In the genomic region with DNA sequence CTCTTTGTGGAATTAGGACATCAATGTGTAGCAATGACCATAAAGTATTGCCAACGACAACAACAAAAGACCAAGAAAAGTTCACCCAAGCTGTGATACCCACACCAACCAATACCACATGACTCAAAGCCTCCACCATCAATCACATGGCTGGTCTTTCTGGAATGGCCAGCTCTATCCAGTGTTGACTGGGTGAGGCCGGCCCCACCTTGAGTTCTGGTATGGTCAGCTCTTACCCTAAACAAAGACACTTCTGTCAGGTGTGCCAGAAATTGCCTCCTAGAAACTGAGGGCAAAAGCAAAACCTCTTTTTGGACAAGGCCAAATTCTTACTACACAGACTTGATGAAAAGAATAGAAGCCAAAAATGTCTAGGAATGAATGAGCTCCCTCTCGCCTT, we compare ENCODE assay signal across 16 cellular contexts.
DNase-seq lines count a peak whose midpoint lies in the region; ATAC-seq, FAIRE-seq and TF ChIP-seq lines count a peak whose summit lies in the region.
"Had no signal": no experiment of that assay in that cellular context is flagged by ENCODE, and none has a peak within 500 bp of the region (broad histone marks: within the 10 kb centered on the region; RNA-seq: fewer than 3 reads in every experiment).

No MANE protein-coding gene starts in this region.

- H3K23ac ChIP-seq in H1 (ENCODE audit: insufficient read length): no peak overlapping the region
- no peak overlapping the region for H3K23ac ChIP-seq in trophoblast cell (ENCODE audit: low read length)

- CTCF ChIA-PET in PC-9 (lab: Charles Lee) (no interaction called here), H1 (lab: Charles Lee; ENCODE audit: partially characterized antibody) (no interaction called here)
- CTCF ChIA-PET in activated naive CD4-positive, alpha-beta T cell treated with anti-CD3 and anti-CD28 coated beads for 36 hours (lab: Charles Lee): no interaction called here

- H3K14ac ChIP-seq in H1 (ENCODE audit: insufficient read length): no peak overlapping the region
- H3K14ac ChIP-seq in trophoblast cell (ENCODE audit: low read length): no peak overlapping the region

- H3K18ac ChIP-seq in H1 (ENCODE audit: extremely low read depth, low read length): no peak overlapping the region
- no peak overlapping the region for H3K18ac ChIP-seq in trophoblast cell (ENCODE audit: low read length)

- H3K27ac ChIP-seq in PC-9: no peak overlapping the region
- no peak overlapping the region for H3K27ac ChIP-seq in H1 (ENCODE audit: low read depth, low read length)
- H3K27ac ChIP-seq in trophoblast cell (ENCODE audit: low read depth, low read length): no peak overlapping the region
- H3K27ac ChIP-seq in psoas muscle: no peak overlapping the region
- H3K27ac ChIP-seq: BLaER1 treated with 17β-estradiol and CSF1 and Interleukin-3, amounts not matched to agents 10 nM and 100 nM; HL-60 had no signal

- TF ChIP-seq EP300 in H1 (IDR thresholded peaks at IDR 0.05; ENCODE audit: borderline replicate concordance in 1 of 2, low read depth in 2 of 2, low read length in 2 of 2): no peak

- H3K79me1 ChIP-seq in H1 (ENCODE audit: low read depth, low read length) (no peaks in the 10 kb centered on the region), trophoblast cell (ENCODE audit: low read length) (no peaks in the 10 kb centered on the region)

- BruUV-seq in PC-9 (replicated peaks; lab: Mats Ljungman, UMichigan): no TSS peak

- H3K9me3 Mint-ChIP-seq in activated naive CD4-positive, alpha-beta T cell treated with anti-CD3 and anti-CD28 coated beads for 36 hours: no peaks in the 10 kb centered on the region

- no peaks in the 10 kb centered on the region for H3F3A ChIP-seq in PC-9 (ENCODE audit: insufficient read depth, low read depth)

- no peaks in the 10 kb centered on the region for H3K9me3 ChIP-seq in PC-9 (ENCODE audit: insufficient read depth, low read depth)
- no peaks in the 10 kb centered on the region for H3K9me3 ChIP-seq in H1 (ENCODE audit: insufficient read depth in 2 of 2, low read depth in 1 of 2, low read length in 1 of 2)
- no peaks in the 10 kb centered on the region for H3K9me3 ChIP-seq in trophoblast cell (ENCODE audit: insufficient read depth, low read depth, low read length)
- H3K9me3 ChIP-seq in psoas muscle: no peaks in the 10 kb centered on the region
- H3K9me3 ChIP-seq: HAP-1 had no signal

- no peak for TF ChIP-seq CTCF in PC-9 (conservative IDR thresholded peaks at IDR 0.05)
- TF ChIP-seq CTCF in H1 (IDR thresholded peaks at IDR 0.05; ENCODE audit: control extremely low read depth in 1 of 3, insufficient read depth in 1 of 3, low read depth in 1 of 3, low read length in 3 of 3): no peak
- no peak for TF ChIP-seq CTCF in psoas muscle (IDR thresholded peaks at IDR 0.05)

- H2BK20ac ChIP-seq in H1 (ENCODE audit: low read length): 0 out of 2 replicates have a peak overlapping the region, but pooled peaks have one; percentile 35

- H3K23me2 ChIP-seq in H1 (ENCODE audit: low read depth, low read length): no peaks in the 10 kb centered on the region; the same call in 1 of the 2 replicates

- H3K36me3 Mint-ChIP-seq in activated naive CD4-positive, alpha-beta T cell treated with anti-CD3 and anti-CD28 coated beads for 36 hours (ENCODE audit: low read depth): no peaks in the 10 kb centered on the region
- H3K36me3 Mint-ChIP-seq: CD8-positive, alpha-beta memory T cell had no signal

- ATAC-seq in esophagus mucosa (peak; percentile 97), psoas muscle (no peak)

- WGBS in H1 (ENCODE audit: extremely low coverage in 1 of 2, insufficient coverage in 1 of 2, insufficient read length in 1 of 2, insufficient replicate concordance in 2 of 2, low coverage in 1 of 2, low lambda C conversion rate in 2 of 2, missing lambda C conversion rate in 1 of 2), 2 experiments: 92% methylated on average over 3 of the region's 3 CpGs; no CpG with 5 or more reads in 1 of the 2 experiments
- no CpG with 5 or more reads among the region's 3 CpGs for WGBS in trophoblast cell (ENCODE audit: extremely low coverage, insufficient coverage, insufficient read length)
- 95 to 97% (median 97%) methylated on average over 3 of the region's 3 CpGs for WGBS in psoas muscle, 3 donors

- H3K4me1 ChIP-seq in PC-9 (replicated peaks; ENCODE audit: insufficient read depth) (peaks cover 7% of the 10 kb centered on the region; the same call in 1 of the 2 replicates), H1 (replicated peaks in 1 of 4; ENCODE audit: control insufficient read depth in 3 of 4, insufficient read depth in 4 of 4, low read length in 3 of 4) (no peaks in the 10 kb centered on the region), trophoblast cell (ENCODE audit: control insufficient read depth in 1 of 2, insufficient read depth in 2 of 2, low read length in 2 of 2) (no peaks in the 10 kb centered on the region), psoas muscle (no peaks in the 10 kb centered on the region)

- H4K20me1 ChIP-seq in PC-9 (ENCODE audit: insufficient read depth) (no peaks in the 10 kb centered on the region), H1 (replicated peaks in 1 of 2; ENCODE audit: control insufficient read depth in 1 of 2, insufficient read depth in 2 of 2, low read length in 2 of 2) (no peaks in the 10 kb centered on the region)
- H4K20me1 ChIP-seq: BLaER1 treated with 17β-estradiol and CSF1 and Interleukin-3, amounts not matched to agents 10 nM and 100 nM had no signal

- no peak for TF ChIP-seq RAD21 in H1 (IDR thresholded peaks at IDR 0.05 in 1 of 2, conservative IDR thresholded peaks at IDR 0.05 in 1 of 2; ENCODE audit: low read depth in 2 of 2, low read length in 2 of 2)

- H3K79me2 ChIP-seq in PC-9 (ENCODE audit: low read depth) (no peaks in the 10 kb centered on the region), H1 (ENCODE audit: control insufficient read depth in 1 of 2, insufficient read depth in 2 of 2, low read length in 2 of 2) (no peaks in the 10 kb centered on the region), trophoblast cell (ENCODE audit: control insufficient read depth, insufficient read depth, low read length, poor library complexity) (no peaks in the 10 kb centered on the region)

- H3K4ac ChIP-seq in H1 (replicated peaks; ENCODE audit: insufficient read length, low read depth, low read length): no peak overlapping the region
- no peak overlapping the region for H3K4ac ChIP-seq in trophoblast cell (ENCODE audit: low read depth, low read length)

- TF ChIP-seq POLR2A in H1 (IDR thresholded peaks at IDR 0.05; ENCODE audit: control extremely low read depth in 1 of 2, low read depth in 2 of 2, low read length in 2 of 2): no peak

- H2BK5ac ChIP-seq in H1 (ENCODE audit: low read depth, low read length) (no peak overlapping the region), trophoblast cell (ENCODE audit: low read depth, low read length, poor library complexity) (no peak overlapping the region)

- H3K27me3 Mint-ChIP-seq in activated naive CD4-positive, alpha-beta T cell treated with anti-CD3 and anti-CD28 coated beads for 36 hours (ENCODE audit: low read depth): no peaks in the 10 kb centered on the region
- H3K27me3 Mint-ChIP-seq: B cell had no signal

- POLR2A ChIA-PET in PC-9 (lab: Charles Lee; ENCODE audit: unreplicated experiment) (no interaction called here), H1 (lab: Charles Lee; ENCODE audit: partially characterized antibody) (no interaction called here)

- no peak for FAIRE-seq in H1 (lab: Jason Lieb, UNC)
- FAIRE-seq: D721Med, G401.6, GM12891, GM19239 had no signal

- H3K27ac Mint-ChIP-seq in activated naive CD4-positive, alpha-beta T cell treated with anti-CD3 and anti-CD28 coated beads for 36 hours: no peak overlapping the region
- H3K27ac Mint-ChIP-seq: B cell; CD8-positive, alpha-beta memory T cell had no signal

- H3K36me3 ChIP-seq in PC-9 (ENCODE audit: low read depth) (no peaks in the 10 kb centered on the region), H1 (ENCODE audit: control insufficient read depth in 2 of 4, insufficient read depth in 4 of 4, low read length in 3 of 4) (no peaks in the 10 kb centered on the region), trophoblast cell (ENCODE audit: control insufficient read depth in 1 of 2, insufficient read depth in 2 of 2, low read length in 2 of 2) (no peaks in the 10 kb centered on the region), psoas muscle (ENCODE audit: insufficient read depth in 1 of 2, low read depth in 1 of 2) (no peaks in the 10 kb centered on the region)
- H3K36me3 ChIP-seq: BLaER1 treated with 17β-estradiol and CSF1 and Interleukin-3, amounts not matched to agents 10 nM and 100 nM; HAP-1 had no signal

- no peak overlapping the region for H3K4me2 ChIP-seq in PC-9
- H3K4me2 ChIP-seq in H1 (ENCODE audit: insufficient read depth in 1 of 2, low read depth in 2 of 2, low read length in 2 of 2): no peak overlapping the region
- no peak overlapping the region for H3K4me2 ChIP-seq in trophoblast cell (ENCODE audit: low read length)
- H3K4me2 ChIP-seq: BLaER1 treated with 17β-estradiol and CSF1 and Interleukin-3, amounts not matched to agents 10 nM and 100 nM had no signal

- no peak overlapping the region for H4K5ac ChIP-seq in H1 (ENCODE audit: insufficient read length, low read depth, low read length)

- H3K27me3 ChIP-seq in PC-9 (ENCODE audit: insufficient read depth, low read depth) (no peaks in the 10 kb centered on the region), H1 (replicated peaks in 1 of 4; ENCODE audit: control insufficient read depth in 3 of 4, extremely low read depth in 1 of 4, insufficient read depth in 3 of 4, low read length in 3 of 4) (no peaks in the 10 kb centered on the region), trophoblast cell (ENCODE audit: insufficient read depth, low read length) (no peaks in the 10 kb centered on the region), psoas muscle (ENCODE audit: insufficient read depth in 3 of 3, low read length in 2 of 3) (no peaks in the 10 kb centered on the region)
- H3K27me3 ChIP-seq: BLaER1 treated with 17β-estradiol and CSF1 and Interleukin-3, amounts not matched to agents 10 nM and 100 nM had no signal

- DNase-seq in PC-9: peak; percentile 6 to 53
- DNase-seq in H1 (ENCODE audit: low read depth in 1 of 2, low spot score in 2 of 2): no peak
- no peak for DNase-seq in trophoblast cell
- no peak for DNase-seq in activated naive CD4-positive, alpha-beta T cell treated with anti-CD3 and anti-CD28 coated beads for 36 hours
- DNase-seq in psoas muscle: no peak
- DNase-seq: CD8-positive, alpha-beta memory T cell; COR-L47 had no signal

- no peak overlapping the region for H3K4me3 Mint-ChIP-seq in activated naive CD4-positive, alpha-beta T cell treated with anti-CD3 and anti-CD28 coated beads for 36 hours
- H3K4me3 Mint-ChIP-seq: B cell; CD8-positive, alpha-beta memory T cell had no signal

- H2AFZ ChIP-seq in PC-9: no peak overlapping the region
- no peak overlapping the region for H2AFZ ChIP-seq in H1 (ENCODE audit: low read length)
- no peak overlapping the region for H2AFZ ChIP-seq in trophoblast cell (ENCODE audit: insufficient read depth, low read length, poor library complexity)

- no peak overlapping the region for H4K12ac ChIP-seq in trophoblast cell (ENCODE audit: low read depth, low read length)

- H4K8ac ChIP-seq in H1 (ENCODE audit: extremely low read depth, insufficient read depth, low read length) (no peak overlapping the region), trophoblast cell (ENCODE audit: low read depth, low read length) (no peak overlapping the region)

- H3K4me3 ChIP-seq in PC-9: no peak overlapping the region
- H3K4me3 ChIP-seq in H1 (ENCODE audit: extremely low read depth in 1 of 4, insufficient read depth in 2 of 4, low read depth in 3 of 4, low read length in 4 of 4): no peak overlapping the region
- no peak overlapping the region for H3K4me3 ChIP-seq in trophoblast cell (ENCODE audit: low read depth, low read length)
- no peak overlapping the region for H3K4me3 ChIP-seq in psoas muscle
- H3K4me3 ChIP-seq: BLaER1 treated with 17β-estradiol and CSF1 and Interleukin-3, amounts not matched to agents 10 nM and 100 nM; HAP-1 had no signal

- H3K9me2 ChIP-seq in PC-9 (ENCODE audit: insufficient read depth): no peaks in the 10 kb centered on the region

- no peak overlapping the region for H2BK120ac ChIP-seq in H1 (replicated peaks; ENCODE audit: low read depth, low read length)
- no peak overlapping the region for H2BK120ac ChIP-seq in trophoblast cell (ENCODE audit: insufficient read depth, low read length, poor library complexity)

- H3K9ac ChIP-seq in H1 (replicated peaks in 1 of 4; ENCODE audit: extremely low read depth in 1 of 4, low read depth in 3 of 4, low read length in 3 of 4): no peak overlapping the region
- H3K9ac ChIP-seq in trophoblast cell (ENCODE audit: low read length): no peak overlapping the region
- H3K9ac ChIP-seq: BLaER1 treated with 17β-estradiol and CSF1 and Interleukin-3, amounts not matched to agents 10 nM and 100 nM had no signal

- no peak overlapping the region; the same call in 1 of the 2 replicates for H2BK12ac ChIP-seq in H1 (ENCODE audit: low read depth, low read length)
- no peak overlapping the region for H2BK12ac ChIP-seq in trophoblast cell (ENCODE audit: low read length)

- H2AK5ac ChIP-seq in H1 (ENCODE audit: low read depth, low read length) (no peak overlapping the region), trophoblast cell (ENCODE audit: low read length) (no peak overlapping the region)

- H4K91ac ChIP-seq in H1 (replicated peaks; ENCODE audit: insufficient read length, low read length) (no peak overlapping the region), trophoblast cell (ENCODE audit: low read depth, low read length) (no peak overlapping the region)

- H2BK15ac ChIP-seq in H1 (ENCODE audit: low read length): no peak overlapping the region

- no peak overlapping the region for H3K56ac ChIP-seq in H1 (replicated peaks; ENCODE audit: insufficient read length, low read depth, low read length)

- intact Hi-C loops in PC-9 (cut with micrococcal nuclease; ENCODE audit: unreplicated experiment): no loop called here
- intact Hi-C loops in activated naive CD4-positive, alpha-beta T cell treated with anti-CD3 and anti-CD28 coated beads for 36 hours (cut with micrococcal nuclease): no loop called here
- intact Hi-C loops in psoas muscle (cut with DNase I): no loop called here

- no peaks in the 10 kb centered on the region for H3K4me1 Mint-ChIP-seq in activated naive CD4-positive, alpha-beta T cell treated with anti-CD3 and anti-CD28 coated beads for 36 hours (ENCODE audit: low read depth)
- H3K4me1 Mint-ChIP-seq: CD8-positive, alpha-beta memory T cell had no signal

Comparison
In these comparisons a context has a peak if more than half of its experiments do, and no peak if none do; other contexts are left out.
1. DNase-seq: peak in PC-9 (2 of 2); none in H1 (0 of 2), trophoblast cell (0 of 2), activated naive CD4-positive, alpha-beta T cell treated with anti-CD3 and anti-CD28 coated beads for 36 hours (single experiment) and psoas muscle (0 of 2).